In genomic region chr16:750454-750853, GRCh38 we compare ENCODE assay signal across 24 cellular contexts.
"Had no signal": no experiment of that assay in that cellular context is flagged by ENCODE, and none has a peak within 500 bp of the region (broad histone marks: within the 10 kb centered on the region; RNA-seq: fewer than 3 reads in every experiment).

No MANE protein-coding gene starts in this region.

- H3K27me3 ChIP-seq: right lobe of liver had no signal

- DNase-seq: activated CD4-positive, alpha-beta memory T cell treated with anti-CD3 and anti-CD28 coated beads, Interleukin-2, amount 10 ng/mL, durations not matched to agents 7 days and 5 days; activated CD4-positive, alpha-beta T cell treated with anti-CD3 and anti-CD28 coated beads for 1 hour; activated CD4-positive, alpha-beta T cell treated with anti-CD3 and anti-CD28 coated beads, Interleukin-2, amount 10 ng/mL, durations not matched to agents 7 days and 5 days; activated CD8-positive, alpha-beta memory T cell treated with anti-CD3 and anti-CD28 coated beads, Interleukin-2, amount 50 U/mL, for 48 hours; activated gamma-delta T cell; activated naive CD4-positive, alpha-beta T cell treated with anti-CD3 and anti-CD28 coated beads, Interleukin-2, amount 10 ng/mL, durations not matched to agents 7 days and 5 days; activated naive CD8-positive, alpha-beta T cell treated with anti-CD3 and anti-CD28 coated beads, Interleukin-2, amount 10 ng/mL, durations not matched to agents 7 days and 5 days; activated T-cell treated with anti-CD3 and anti-CD28 coated beads, Interleukin-2, amount 50 U/mL, for 24 hours; amniotic stem cell; cortex of kidney; effector memory CD8-positive, alpha-beta T cell; erythroblast; hypothalamus; left lung; mesendoderm; right lobe of liver; stimulated activated CD4-positive, alpha-beta T cell treated with anti-CD3 and anti-CD28 coated beads, Interleukin-2, amount 100 ng/mL, for 48 hours; stimulated activated naive CD4-positive, alpha-beta T cell treated with Interleukin-2 at 50 U/mL for 16 hours; T-helper 9 cell; transverse colon; WERI-Rb-1 had no signal

- H3K4me3 ChIP-seq: gastroesophageal sphincter, left lung, lung, right lobe of liver, transverse colon had no signal

- H3K4me1 ChIP-seq: gastroesophageal sphincter, right lobe of liver, transverse colon had no signal

- H3K27ac ChIP-seq: gastroesophageal sphincter, left lung, neutrophil, right lobe of liver, transverse colon had no signal

- H3K9me3 ChIP-seq: gastroesophageal sphincter, left lung, neutrophil, right lobe of liver, transverse colon had no signal

- H3K36me3 ChIP-seq: gastroesophageal sphincter, left lung, neutrophil, right lobe of liver, transverse colon, WERI-Rb-1 had no signal
